Comparison of ENCODE assay signal across 8 cellular contexts in the genomic region with DNA sequence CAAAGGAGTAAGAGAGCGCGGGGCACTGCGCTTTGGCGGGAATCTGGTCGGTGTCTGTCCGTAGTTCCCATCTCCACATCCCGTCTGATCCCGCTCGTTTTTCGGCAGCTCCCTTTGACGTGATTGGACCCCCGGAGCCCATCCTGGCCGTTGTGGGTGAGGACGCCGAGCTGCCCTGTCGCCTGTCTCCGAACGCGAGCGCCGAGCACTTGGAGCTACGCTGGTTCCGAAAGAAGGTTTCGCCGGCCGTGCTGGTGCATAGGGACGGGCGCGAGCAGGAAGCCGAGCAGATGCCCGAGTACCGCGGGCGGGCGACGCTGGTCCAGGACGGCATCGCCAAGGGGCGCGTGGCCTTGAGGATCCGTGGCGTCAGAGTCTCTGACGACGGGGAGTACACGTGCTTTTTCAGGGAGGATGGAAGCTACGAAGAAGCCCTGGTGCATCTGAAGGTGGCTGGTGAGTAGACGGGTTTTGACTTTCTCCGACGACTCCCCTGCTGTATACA. TPM values are rescaled to one million over a fixed set of nuclear protein-coding genes. Genes with fewer than 3 reads are reported as not detected.
DNase-seq lines count a peak whose midpoint lies in the region; ATAC-seq and TF ChIP-seq lines count a peak whose summit lies in the region.

No MANE protein-coding gene starts in this region.

- H3K4me3 ChIP-seq in AG10803 (ENCODE audit: low read length) (peak overlapping the region; percentile 39), MG63 (peak overlapping the region; percentile 21; the same call in 1 of the 2 replicates), heart left ventricle (peak overlapping the region in 10 of 12 donors; percentile 20 to 51 (median 38)), retinal pigment epithelial cell (ENCODE audit: low read length) (peak overlapping the region; percentile 20)

- peak; percentile 16 for DNase-seq in AG10803 (ENCODE audit: low read depth)
- peak; percentile 27 for DNase-seq in MG63
- peak; percentile 10 for DNase-seq in activated T-helper 9 cell treated with anti-CD3 and anti-CD28 coated beads, Interleukin-2, amount 50 U/mL, for 16 hours (ENCODE audit: low read depth)
- peak; percentile 24 to 65 (median 32) for DNase-seq in heart left ventricle
- no peak for DNase-seq in retinal pigment epithelial cell (ENCODE audit: low read depth)
- no peak for DNase-seq in OCI-M1 (lab: John Stamatoyannopoulos, UW)

- H3K27ac ChIP-seq in heart left ventricle: no peak overlapping the region

- H3K4me1 ChIP-seq in heart left ventricle: peaks cover 0 to 13% (median 6%) of the 10 kb centered on the region in 12 donors

- H3K36me3 ChIP-seq in MG63: no peaks in the 10 kb centered on the region
- no peaks in the 10 kb centered on the region for H3K36me3 ChIP-seq in heart left ventricle

- no peak for TF ChIP-seq CTCF in AG10803 (conservative IDR thresholded peaks at IDR 0.05; ENCODE audit: low read length)
- TF ChIP-seq CTCF in heart left ventricle (IDR thresholded peaks at IDR 0.05): no peak
- TF ChIP-seq CTCF in retinal pigment epithelial cell (conservative IDR thresholded peaks at IDR 0.05; ENCODE audit: low read depth, low read length): no peak

- intact Hi-C loops in heart left ventricle (cut with DNase I): no loop called here

- no peak for TF ChIP-seq POLR2A in heart left ventricle (IDR thresholded peaks at IDR 0.05)

- WGBS in heart left ventricle, 4 donors: 5 to 10% (median 7%) methylated on average over 25 to 49 of the region's 49 CpGs

- H3K27me3 ChIP-seq in MG63 (peaks cover 2% of the 10 kb centered on the region; the same call in 1 of the 2 replicates), heart left ventricle (peaks cover 0 to 43% (median 30%) of the 10 kb centered on the region in 9 donors)

- H3K9me3 ChIP-seq in MG63: no peaks in the 10 kb centered on the region
- no peaks in the 10 kb centered on the region for H3K9me3 ChIP-seq in heart left ventricle

- ATAC-seq in heart left ventricle (peak in 3 of 4 donors; percentile 43 to 63 (median 48)), HG02642 (IDR thresholded peaks at IDR 0.05; ENCODE audit: poor library complexity, unreplicated experiment) (no peak), GM19397 (IDR thresholded peaks at IDR 0.05; ENCODE audit: unreplicated experiment) (no peak)

RNA-seq across cellular contexts. Expression of a gene that starts 1.4 kb away (rescaled TPM):
- not detected in 2 replicates for total RNA-seq in MG63 (2014; rRNA removed; shearing (Covaris generic); ENCODE audit: low replicate concordance)
- total RNA-seq in heart left ventricle: not detected
- not detected for polyA plus RNA-seq in heart left ventricle

RNA-seq across cellular contexts. Expression of a gene that starts 36.6 kb away (rescaled TPM):
- 70.7 and 71.8 TPM in 2 replicates for total RNA-seq in MG63 (2014; rRNA removed; shearing (Covaris generic); ENCODE audit: low replicate concordance)
- 10 to 100 TPM; 22.4 to 34.7 (median 32.1) TPM for total RNA-seq in heart left ventricle
- polyA plus RNA-seq in heart left ventricle: 10 to 100 TPM in 1 of 2 donors, 1 to 10 TPM in 1; 5.8 to 52.8 TPM

RNA-seq across cellular contexts. Expression of a gene that starts 43.8 kb away (rescaled TPM):
- total RNA-seq in MG63 (2014; rRNA removed; shearing (Covaris generic); ENCODE audit: low replicate concordance): 2.9 and 6.6 TPM in 2 replicates
- 10 to 100 TPM in 7 of 9 donors, 1 to 10 TPM in 2; 9.2 to 26.2 (median 14.8) TPM for total RNA-seq in heart left ventricle
- polyA plus RNA-seq in heart left ventricle: 10 to 100 TPM in 1 of 2 donors, 1 to 10 TPM in 1; 6.6 to 26.7 TPM

Comparison
In these comparisons a context has a peak if more than half of its experiments do, and no peak if none do; other contexts are left out.
1. DNase-seq: peak in AG10803 (single experiment), MG63 (single experiment), activated T-helper 9 cell treated with anti-CD3 and anti-CD28 coated beads, Interleukin-2, amount 50 U/mL, for 16 hours (single experiment) and heart left ventricle (5 of 5); none in retinal pigment epithelial cell (single experiment) and OCI-M1 (single experiment).
2. ATAC-seq: peak in heart left ventricle (3 of 4); none in HG02642 (single experiment) and GM19397 (single experiment).
3. Peak in every context shown above with its lines, with median percentiles within 50 percentile points of each other: H3K4me3 ChIP-seq.